12 cellular contexts compared by ENCODE assay signal in the genomic region with DNA sequence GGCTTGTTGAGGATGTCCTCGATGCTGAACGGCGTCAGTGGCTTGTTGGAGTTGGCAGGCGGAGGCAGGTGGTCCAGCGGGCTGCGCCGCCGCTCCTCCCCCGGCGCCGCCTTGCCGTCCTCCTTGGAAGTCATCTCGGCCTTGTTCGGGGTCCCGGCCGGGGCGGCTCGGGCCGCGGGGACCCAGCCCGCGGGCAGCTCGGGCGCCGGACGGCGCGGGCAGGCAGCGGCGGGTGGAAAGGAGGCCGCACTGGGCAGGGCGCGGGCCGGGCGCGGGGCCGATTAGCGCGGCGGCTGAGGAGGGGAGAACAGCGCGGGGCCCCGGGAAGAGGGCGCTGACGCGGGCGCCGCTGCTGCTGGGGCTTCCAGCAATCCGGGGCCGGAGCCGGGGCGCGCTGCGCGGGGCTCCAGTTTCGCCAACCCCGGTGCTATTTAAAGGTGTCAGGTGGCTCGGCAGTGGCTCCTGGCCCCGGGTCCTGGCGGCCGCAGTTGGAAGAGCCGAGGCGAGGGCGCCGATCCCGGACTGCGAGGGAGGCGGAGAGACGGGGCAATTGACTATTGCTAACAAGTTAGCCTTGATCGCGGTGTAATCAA. TPM values are rescaled to one million over a fixed set of nuclear protein-coding genes. Genes with fewer than 3 reads are reported as not detected.
DNase-seq lines count a peak whose midpoint lies in the region; ATAC-seq and TF ChIP-seq lines count a peak whose summit lies in the region.
"Had no signal": no experiment of that assay in that cellular context is flagged by ENCODE, and none has a peak within 500 bp of the region (broad histone marks: within the 10 kb centered on the region; RNA-seq: fewer than 3 reads in every experiment).

No MANE protein-coding gene starts in this region.

- CTCF ChIA-PET in Panc1 (lab: Charles Lee) = interaction anchor here (0.8 kb wide), 1 partner anchor 303 kb away, joined by 4 read pairs; no protein-coding TSS in a partner anchor

- H3K9me3 Mint-ChIP-seq in stimulated activated naive CD8-positive, alpha-beta T cell treated with anti-CD3 and anti-CD28 coated beads, Interleukin-15, amount 100 ng/mL, for 72 hours = no peaks in the 10 kb centered on the region

- in situ Hi-C loops in Panc1 (cut with HindIII; ENCODE audit: low pct_unique_long_range_greater_than_20kb, low sequenced_read_pairs) = no loop called here
- in situ Hi-C loops in transverse colon (cut with MboI; ENCODE audit: low pct_ligation_motif_present in 1 of 4, low pct_unique_long_range_greater_than_20kb in 1 of 4, low sequenced_read_pairs in 3 of 4) = no loop called here
- in situ Hi-C loops in ACHN (cut with HindIII; ENCODE audit: low pct_ligation_motif_present, low pct_unique_long_range_greater_than_20kb, low sequenced_read_pairs) = no loop called here

- POLR2A ChIA-PET in Panc1 (lab: Charles Lee) = no interaction called here

- H3K9me3 ChIP-seq in Panc1 (ENCODE audit: control insufficient read depth, insufficient read depth, low read depth, low read length) = no peaks in the 10 kb centered on the region
- no peaks in the 10 kb centered on the region for H3K9me3 ChIP-seq in right cardiac atrium (ENCODE audit: control insufficient read depth, low read length)
- no peaks in the 10 kb centered on the region for H3K9me3 ChIP-seq in transverse colon

- no peak overlapping the region for H3K27ac Mint-ChIP-seq in stimulated activated naive CD8-positive, alpha-beta T cell treated with anti-CD3 and anti-CD28 coated beads, Interleukin-15, amount 100 ng/mL, for 72 hours

- no peak; the same call in 1 of the 2 replicates for TF ChIP-seq CTCF in Panc1 (IDR thresholded peaks at IDR 0.05)
- TF ChIP-seq CTCF in transverse colon (IDR thresholded peaks at IDR 0.05) = no peak

- ATAC-seq in Panc1 = peak; percentile 39
- ATAC-seq in right cardiac atrium = no peak
- ATAC-seq in stimulated activated naive CD8-positive, alpha-beta T cell treated with anti-CD3 and anti-CD28 coated beads, Interleukin-15, amount 100 ng/mL, for 72 hours = no peak

- BruUV-seq in Panc1 (replicated peaks; lab: Mats Ljungman, UMichigan) = no TSS peak

- no peaks in the 10 kb centered on the region; the same call in none of the 2 replicates for H3K4me1 ChIP-seq in Panc1 (ENCODE audit: control insufficient read depth, insufficient read depth, low read length)
- H3K4me1 ChIP-seq in right cardiac atrium (ENCODE audit: control insufficient read depth, insufficient read depth, low read length) = peaks cover 1% of the 10 kb centered on the region
- peaks cover 20 to 54% (median 40%) of the 10 kb centered on the region in 4 donors for H3K4me1 ChIP-seq in transverse colon

- TF ChIP-seq POLR2A in transverse colon (IDR thresholded peaks at IDR 0.05) = no peak

- H3K36me3 ChIP-seq in Panc1 (ENCODE audit: control insufficient read depth, insufficient read depth, low read length) (no peaks in the 10 kb centered on the region), transverse colon (no peaks in the 10 kb centered on the region)

- WGBS in right cardiac atrium = under 1% methylated on average over 71 of the region's 71 CpGs
- 0 to 7% methylated on average over 10 to 57 of the region's 71 CpGs for WGBS in transverse colon (ENCODE audit: low coverage in 1 of 2), 2 donors

- peaks cover 27% of the 10 kb centered on the region for H3K27me3 ChIP-seq in Panc1 (ENCODE audit: control insufficient read depth, insufficient read depth, low read length)
- H3K27me3 ChIP-seq in right cardiac atrium (ENCODE audit: control insufficient read depth, insufficient read depth) = no peaks in the 10 kb centered on the region
- H3K27me3 ChIP-seq in transverse colon = peaks cover 100% of the 10 kb centered on the region

- H3K4me1 Mint-ChIP-seq in stimulated activated naive CD8-positive, alpha-beta T cell treated with anti-CD3 and anti-CD28 coated beads, Interleukin-15, amount 100 ng/mL, for 72 hours = peaks cover 52% of the 10 kb centered on the region

- peaks cover 99% of the 10 kb centered on the region for H3K27me3 Mint-ChIP-seq in stimulated activated naive CD8-positive, alpha-beta T cell treated with anti-CD3 and anti-CD28 coated beads, Interleukin-15, amount 100 ng/mL, for 72 hours

- TF ChIP-seq EP300 in transverse colon (IDR thresholded peaks at IDR 0.05; ENCODE audit: low read depth) = no peak

- H3K27ac ChIP-seq in Panc1 (ENCODE audit: low read length) = no peak overlapping the region
- no peak overlapping the region for H3K27ac ChIP-seq in right cardiac atrium (ENCODE audit: low read length)
- H3K27ac ChIP-seq in transverse colon = no peak overlapping the region
- H3K27ac ChIP-seq: C4-2B had no signal

- DNase-seq in activated T-cell treated with anti-CD3 and anti-CD28 coated beads, Interleukin-2, amount 50 U/mL, for 48 hours = peak; percentile 31 to 43
- no peak for DNase-seq in activated T-cell treated with anti-CD3 and anti-CD28 coated beads, Interleukin-2, amount 50 U/mL, for 1 hour
- DNase-seq in Panc1 (ENCODE audit: low read depth, low spot score) (no peak), right cardiac atrium (no peak), transverse colon (no peak), ACHN (no peak), occipital lobe (lab: John Stamatoyannopoulos, UW) (no peak)
- no peak for DNase-seq in stimulated activated naive CD8-positive, alpha-beta T cell treated with anti-CD3 and anti-CD28 coated beads, Interleukin-15, amount 100 ng/mL, for 72 hours
- DNase-seq: activated effector memory CD4-positive, alpha-beta T cell treated with Interleukin-2 at 50 U/mL for 16 hours; SW 1271 had no signal

- intact Hi-C loops in Panc1 (cut with micrococcal nuclease; ENCODE audit: unreplicated experiment) = no loop called here
- intact Hi-C loops in right cardiac atrium (cut with DNase I) = no loop called here
- intact Hi-C loops in transverse colon (cut with DNase I; ENCODE audit: low total_unique reads) = loop anchor here (5.0 kb wide), 1 partner anchor 1826 kb away; no protein-coding TSS in a partner anchor

- peak overlapping the region; percentile 26 to 62 for H3K4me3 Mint-ChIP-seq in stimulated activated naive CD8-positive, alpha-beta T cell treated with anti-CD3 and anti-CD28 coated beads, Interleukin-15, amount 100 ng/mL, for 72 hours

- H3K4me3 ChIP-seq in Panc1 (ENCODE audit: low read depth in 2 of 2, low read length in 2 of 2) (peak overlapping the region; percentile 32 to 48), right cardiac atrium (ENCODE audit: low read length) (peak overlapping the region; percentile 28), transverse colon (peak overlapping the region in 1 of 4 donors; percentile 20)

RNA-seq across cellular contexts. Expression of gene LBX1, which starts 0.5 kb away (rescaled TPM):
- 0.15 TPM for total RNA-seq in Panc1 (2021; ENCODE audit: unreplicated experiment)
- polyA plus RNA-seq in Panc1 (2012; ENCODE audit: insufficient read length) = 0.15 TPM
- not detected for total RNA-seq in right cardiac atrium
- polyA plus RNA-seq in right cardiac atrium = not detected
- total RNA-seq in transverse colon = not detected
- not detected for total RNA-seq in occipital lobe
- total RNA-seq: temporal lobe had no signal

Comparison
In these comparisons a context has a peak if more than half of its experiments do, and no peak if none do; other contexts are left out.
1. DNase-seq: peak in activated T-cell treated with anti-CD3 and anti-CD28 coated beads, Interleukin-2, amount 50 U/mL, for 48 hours (2 of 2); none in activated T-cell treated with anti-CD3 and anti-CD28 coated beads, Interleukin-2, amount 50 U/mL, for 1 hour (single experiment), Panc1 (single experiment), right cardiac atrium (0 of 3), stimulated activated naive CD8-positive, alpha-beta T cell treated with anti-CD3 and anti-CD28 coated beads, Interleukin-15, amount 100 ng/mL, for 72 hours (0 of 2), transverse colon (single experiment), ACHN (single experiment) and occipital lobe (single experiment).